Comparison of ENCODE assay signal across 1 cellular context in genomic region chr5:148884339-148885020, GRCh38.
TF ChIP-seq lines count a peak whose summit lies in the region.

No MANE protein-coding gene starts in this region.

TF ChIP-seq in SK-N-SH, 30 proteins besides CTCF, POLR2A, EP300 and RAD21 (continued from another document):
- no peak for TF ChIP-seq USF1 (IDR thresholded peaks at IDR 0.05; ENCODE audit: borderline replicate concordance, low read depth)
